10 cellular contexts compared by ENCODE assay signal in genomic region chr13:94967183-94968039, GRCh38.
DNase-seq lines count a peak whose midpoint lies in the region; ATAC-seq and TF ChIP-seq lines count a peak whose summit lies in the region.
"Had no signal": no experiment of that assay in that cellular context is flagged by ENCODE, and none has a peak within 500 bp of the region (broad histone marks: within the 10 kb centered on the region; RNA-seq: fewer than 3 reads in every experiment).

No MANE protein-coding gene starts in this region.

- H3K4me1 Mint-ChIP-seq in stimulated activated naive CD8-positive, alpha-beta T cell treated with anti-CD3 and anti-CD28 coated beads, Interleukin-15, Interleukin-2, amounts not matched to agents 100 ng/mL and 50 ng/mL, for 24 hours (ENCODE audit: low read depth) = peaks cover 14% of the 10 kb centered on the region

- peaks cover 75% of the 10 kb centered on the region for H3K27me3 Mint-ChIP-seq in stimulated activated naive CD8-positive, alpha-beta T cell treated with anti-CD3 and anti-CD28 coated beads, Interleukin-15, Interleukin-2, amounts not matched to agents 100 ng/mL and 50 ng/mL, for 24 hours

- no peaks in the 10 kb centered on the region for H3K9me3 Mint-ChIP-seq in stimulated activated naive CD8-positive, alpha-beta T cell treated with anti-CD3 and anti-CD28 coated beads, Interleukin-15, Interleukin-2, amounts not matched to agents 100 ng/mL and 50 ng/mL, for 24 hours

- no peaks in the 10 kb centered on the region for H3K9me3 ChIP-seq in left lung
- H3K9me3 ChIP-seq: SJSA1 had no signal

- H3K4me3 Mint-ChIP-seq in stimulated activated naive CD8-positive, alpha-beta T cell treated with anti-CD3 and anti-CD28 coated beads, Interleukin-15, Interleukin-2, amounts not matched to agents 100 ng/mL and 50 ng/mL, for 24 hours = peak overlapping the region; percentile 28
- H3K4me3 Mint-ChIP-seq: B cell had no signal

- H3K4me3 ChIP-seq in left lung = no peak overlapping the region
- H3K4me3 ChIP-seq: SJSA1 had no signal

- peak; percentile 40 for DNase-seq in DMS79 treated with DMSO at 0.1 percent for 48 hours (lab: John Stamatoyannopoulos, UW)
- DNase-seq in DMS79 (lab: John Stamatoyannopoulos, UW) = no peak
- DNase-seq in astrocyte of the hippocampus (ENCODE audit: low read depth, low spot score) = peak; percentile 70
- peak in 1 of 2 donors; percentile 78 for DNase-seq in left lung
- no peak for DNase-seq in NCI-H2196 treated with DMSO at 0.1 percent for 48 hours (lab: John Stamatoyannopoulos, UW; ENCODE audit: unreplicated experiment)

- intact Hi-C loops in left lung (cut with DNase I) = no loop called here

- no peaks in the 10 kb centered on the region for H3K36me3 Mint-ChIP-seq in stimulated activated naive CD8-positive, alpha-beta T cell treated with anti-CD3 and anti-CD28 coated beads, Interleukin-15, Interleukin-2, amounts not matched to agents 100 ng/mL and 50 ng/mL, for 24 hours (ENCODE audit: low read depth)

- H3K27ac Mint-ChIP-seq in stimulated activated naive CD8-positive, alpha-beta T cell treated with anti-CD3 and anti-CD28 coated beads, Interleukin-15, Interleukin-2, amounts not matched to agents 100 ng/mL and 50 ng/mL, for 24 hours = no peak overlapping the region
- H3K27ac Mint-ChIP-seq: B cell had no signal

- H3K27me3 ChIP-seq in left lung = peaks cover 67 to 93% of the 10 kb centered on the region in 2 donors

- H3K27ac ChIP-seq in left lung = no peak overlapping the region
- H3K27ac ChIP-seq: SJSA1 had no signal

- ATAC-seq in HG03432 (IDR thresholded peaks at IDR 0.05; ENCODE audit: unreplicated experiment) (peak; percentile 78), left lung (peak; percentile 86), HG03378 (IDR thresholded peaks at IDR 0.05; ENCODE audit: unreplicated experiment) (no peak)

- no peak for TF ChIP-seq CTCF in left lung (IDR thresholded peaks at IDR 0.05)

- H3K36me3 ChIP-seq in left lung = no peaks in the 10 kb centered on the region
- H3K36me3 ChIP-seq: SJSA1 had no signal

- peaks cover 3 to 12% of the 10 kb centered on the region in 2 donors for H3K4me1 ChIP-seq in left lung

Comparison
In these comparisons a context has a peak if more than half of its experiments do, and no peak if none do; other contexts are left out.
1. DNase-seq: peak in DMS79 treated with DMSO at 0.1 percent for 48 hours (single experiment) and astrocyte of the hippocampus (single experiment); none in DMS79 (single experiment) and NCI-H2196 treated with DMSO at 0.1 percent for 48 hours (single experiment).